In genomic region chr4:140188975-140189374, GRCh38 we compare ENCODE assay signal across 15 cellular contexts. TPM values are rescaled to one million over a fixed set of nuclear protein-coding genes. Genes with fewer than 3 reads are reported as not detected.
DNase-seq lines count a peak whose midpoint lies in the region; ATAC-seq and TF ChIP-seq lines count a peak whose summit lies in the region.
"Had no signal": no experiment of that assay in that cellular context is flagged by ENCODE, and none has a peak within 500 bp of the region (broad histone marks: within the 10 kb centered on the region; RNA-seq: fewer than 3 reads in every experiment).

No MANE protein-coding gene starts in this region.

- H3K4me1 ChIP-seq in PC-3 (ENCODE audit: insufficient read depth, low read length) = peaks cover 26% of the 10 kb centered on the region
- H3K4me1 ChIP-seq in fibroblast of lung (ENCODE audit: control insufficient read depth, extremely low read depth, insufficient read depth, low read length) = peaks cover 2% of the 10 kb centered on the region
- H3K4me1 ChIP-seq in mucosa of descending colon (ENCODE audit: low read depth) = peaks cover 7% of the 10 kb centered on the region

- H3K9me2 ChIP-seq in PC-3 (replicated peaks; ENCODE audit: low read length) = no peaks in the 10 kb centered on the region

- BruUV-seq in PC-3 (replicated peaks; lab: Mats Ljungman, UMichigan) = no TSS peak

- intact Hi-C loops in PC-3 (cut with micrococcal nuclease) = no loop called here
- intact Hi-C loops in mucosa of descending colon (cut with DNase I, micrococcal nuclease) = no loop called here

- ATAC-seq in PC-3 = no peak
- no peak for ATAC-seq in mucosa of descending colon
- no peak for ATAC-seq in HG03469 (IDR thresholded peaks at IDR 0.05; ENCODE audit: unreplicated experiment)
- ATAC-seq: natural killer cell treated with Interleukin-12 subunit alpha and Interleukin-12 subunit beta and Interleukin-15 and Interleukin-18, amount 100 ng/mL, for 72 hours had no signal

- H3K27ac ChIP-seq in PC-3 (ENCODE audit: low read length) (no peak overlapping the region), fibroblast of lung (ENCODE audit: insufficient read depth, low read length) (no peak overlapping the region)
- H3K27ac ChIP-seq: C4-2B had no signal

- H3K79me2 ChIP-seq in PC-3 (ENCODE audit: low read length) (no peaks in the 10 kb centered on the region), fibroblast of lung (ENCODE audit: control insufficient read depth, insufficient read depth, low read length) (no peaks in the 10 kb centered on the region)

- H3K4me2 ChIP-seq in PC-3 (ENCODE audit: low read length) = no peak overlapping the region
- no peak overlapping the region for H3K4me2 ChIP-seq in fibroblast of lung (ENCODE audit: extremely low read depth, insufficient read depth, low read length)

- CTCF ChIA-PET in PC-3 (lab: Charles Lee) = no interaction called here

- H3K27me3 ChIP-seq in PC-3 (ENCODE audit: low read length) (no peaks in the 10 kb centered on the region), fibroblast of lung (ENCODE audit: control insufficient read depth, insufficient read depth, low read length) (no peaks in the 10 kb centered on the region)

- H3K9ac ChIP-seq in PC-3 (ENCODE audit: low read length) = no peak overlapping the region
- H3K9ac ChIP-seq in fibroblast of lung (ENCODE audit: insufficient read depth, low read length) = no peak overlapping the region

- H3F3A ChIP-seq in PC-3 (ENCODE audit: low read length, unreplicated experiment) = no peaks in the 10 kb centered on the region

- DNase-seq in AG08396 (ENCODE audit: low spot score) = peak; percentile 20
- DNase-seq in PC-3 = peak; percentile 23
- DNase-seq in fibroblast of lung (ENCODE audit: low read depth in 2 of 2) = peak; percentile 67 to 86
- DNase-seq in non-pigmented ciliary epithelial cell (ENCODE audit: low read depth) = peak; percentile 20
- no peak for DNase-seq in NCI-H1694 treated with DMSO at 0.1 percent for 48 hours (lab: John Stamatoyannopoulos, UW)
- no peak for DNase-seq in mucosa of descending colon
- DNase-seq in activated CD8-positive, alpha-beta memory T cell treated with anti-CD3 and anti-CD28 coated beads, Interleukin-2, amount 50 U/mL, for 4 hours = no peak
- DNase-seq: activated CD4-positive, alpha-beta T cell treated with anti-CD3 and anti-CD28 coated beads, Interleukin-2, amount 10 ng/mL, durations not matched to agents 7 days and 5 days; activated gamma-delta T cell treated with Interleukin-2 at 50 U/mL for 16 hours; H7; NCI-H774; stimulated activated naive CD4-positive, alpha-beta T cell treated with Interleukin-2 at 50 U/mL for 16 hours had no signal

- POLR2A ChIA-PET in PC-3 (lab: Charles Lee; ENCODE audit: unreplicated experiment) = no interaction called here

- H2AFZ ChIP-seq in PC-3 (ENCODE audit: low read length) (no peak overlapping the region), fibroblast of lung (ENCODE audit: low read length) (no peak overlapping the region)

- H4K20me1 ChIP-seq in PC-3 (ENCODE audit: low read length) (no peaks in the 10 kb centered on the region), fibroblast of lung (ENCODE audit: control insufficient read depth, extremely low read depth, insufficient read depth, low read length) (no peaks in the 10 kb centered on the region)

- H3K4me3 ChIP-seq in PC-3 (ENCODE audit: low read length) = no peak overlapping the region
- no peak overlapping the region for H3K4me3 ChIP-seq in fibroblast of lung (replicated peaks in 1 of 4; ENCODE audit: control extremely low read depth in 1 of 4, insufficient read depth in 1 of 4, low read depth in 3 of 4, low read length in 4 of 4)
- no peak overlapping the region for H3K4me3 ChIP-seq in mucosa of descending colon

- no peaks in the 10 kb centered on the region for H3K36me3 ChIP-seq in PC-3 (ENCODE audit: low read depth, low read length)
- H3K36me3 ChIP-seq in fibroblast of lung (ENCODE audit: control insufficient read depth, insufficient read depth, low read length) = no peaks in the 10 kb centered on the region
- no peaks in the 10 kb centered on the region for H3K36me3 ChIP-seq in mucosa of descending colon (ENCODE audit: low read depth)

- TF ChIP-seq CTCF in PC-3 (conservative IDR thresholded peaks at IDR 0.05; ENCODE audit: low read depth, low read length) = no peak
- no peak for TF ChIP-seq CTCF in fibroblast of lung (conservative IDR thresholded peaks at IDR 0.05 in 1 of 2, IDR thresholded peaks at IDR 0.05 in 1 of 2; ENCODE audit: low read depth in 1 of 2, low read length in 2 of 2)
- no peak for TF ChIP-seq CTCF in mucosa of descending colon (IDR thresholded peaks at IDR 0.05)

- H3K9me3 ChIP-seq in PC-3 (ENCODE audit: low read length) = no peaks in the 10 kb centered on the region
- no peaks in the 10 kb centered on the region for H3K9me3 ChIP-seq in fibroblast of lung (ENCODE audit: control insufficient read depth, insufficient read depth, low read depth, low read length)
- H3K9me3 ChIP-seq in mucosa of descending colon = no peaks in the 10 kb centered on the region

RNA-seq across cellular contexts. Expression of gene MAML3, which starts 35.0 kb away (rescaled TPM):
- total RNA-seq in PC-3 (2014; rRNA removed) (3.9 and 4.3 TPM in 2 replicates), fibroblast of lung (2.0 and 2.1 TPM in 2 replicates), mucosa of descending colon (10 to 100 TPM; 10.4 to 23.5 (median 14.8) TPM)
- polyA plus RNA-seq in fibroblast of lung = 2.6 and 2.8 TPM in 2 replicates
- polyA plus RNA-seq in fibroblast of lung (2012) = 1.2 and 1.9 TPM in 2 replicates
- 1.3 and 3.6 TPM in 2 replicates for polyA minus RNA-seq in fibroblast of lung (ENCODE audit: low replicate concordance)

Comparison
In these comparisons a context has a peak if more than half of its experiments do, and no peak if none do; other contexts are left out.
1. DNase-seq: peak in AG08396 (single experiment), PC-3 (single experiment), fibroblast of lung (2 of 2) and non-pigmented ciliary epithelial cell (single experiment); none in NCI-H1694 treated with DMSO at 0.1 percent for 48 hours (single experiment), mucosa of descending colon (0 of 3) and activated CD8-positive, alpha-beta memory T cell treated with anti-CD3 and anti-CD28 coated beads, Interleukin-2, amount 50 U/mL, for 4 hours (single experiment).